Comparison of ENCODE assay signal across 1 cellular context in the genomic region with DNA sequence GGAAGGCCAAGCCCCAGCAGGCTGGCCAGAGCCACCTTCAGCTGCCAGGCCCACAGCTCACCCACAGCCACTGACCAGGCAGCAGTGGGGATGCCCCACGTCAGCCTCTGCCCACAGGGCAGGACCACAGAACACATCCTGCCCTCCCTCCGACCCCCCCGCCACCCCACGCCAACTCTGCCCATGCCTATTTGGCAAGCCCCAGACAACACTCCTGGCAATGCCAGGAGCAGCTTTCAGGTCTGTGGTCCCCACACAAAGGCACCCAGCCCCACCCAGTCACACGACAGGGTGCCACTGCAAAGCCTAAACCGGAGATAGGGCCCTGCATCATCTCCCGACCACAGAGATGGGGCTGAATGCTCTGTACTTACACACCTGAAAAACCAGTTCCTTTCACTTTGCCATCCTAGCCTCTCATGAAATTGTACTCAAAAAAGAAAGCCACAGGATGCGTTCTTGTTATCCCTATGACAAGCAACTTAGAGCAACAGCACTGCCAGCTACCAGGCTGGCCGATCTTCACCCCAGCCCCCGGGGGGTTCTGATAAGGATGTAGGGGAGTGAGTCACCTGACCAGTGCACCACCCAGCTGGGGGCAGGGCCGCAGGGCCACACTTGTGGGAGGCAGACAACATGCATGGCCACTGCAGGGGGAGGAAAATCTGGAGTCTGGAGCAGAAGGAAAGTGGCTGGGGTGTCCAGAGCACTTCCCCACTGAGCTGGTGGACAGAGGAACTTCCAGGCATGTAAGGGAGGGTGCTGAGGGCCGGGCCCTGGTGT.
TF ChIP-seq lines count a peak whose summit lies in the region.

No MANE protein-coding gene starts in this region.

TF ChIP-seq in endothelial cell of umbilical vein, 7 proteins besides CTCF, POLR2A, EP300 and RAD21 (continued from another document):
- TF ChIP-seq, protein P1, sequence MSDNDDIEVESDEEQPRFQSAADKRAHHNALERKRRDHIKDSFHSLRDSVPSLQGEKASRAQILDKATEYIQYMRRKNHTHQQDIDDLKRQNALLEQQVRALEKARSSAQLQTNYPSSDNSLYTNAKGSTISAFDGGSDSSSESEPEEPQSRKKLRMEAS (IDR thresholded peaks at IDR 0.05; ENCODE audit: insufficient read depth, insufficient read length), result no peak
